In the genomic region with DNA sequence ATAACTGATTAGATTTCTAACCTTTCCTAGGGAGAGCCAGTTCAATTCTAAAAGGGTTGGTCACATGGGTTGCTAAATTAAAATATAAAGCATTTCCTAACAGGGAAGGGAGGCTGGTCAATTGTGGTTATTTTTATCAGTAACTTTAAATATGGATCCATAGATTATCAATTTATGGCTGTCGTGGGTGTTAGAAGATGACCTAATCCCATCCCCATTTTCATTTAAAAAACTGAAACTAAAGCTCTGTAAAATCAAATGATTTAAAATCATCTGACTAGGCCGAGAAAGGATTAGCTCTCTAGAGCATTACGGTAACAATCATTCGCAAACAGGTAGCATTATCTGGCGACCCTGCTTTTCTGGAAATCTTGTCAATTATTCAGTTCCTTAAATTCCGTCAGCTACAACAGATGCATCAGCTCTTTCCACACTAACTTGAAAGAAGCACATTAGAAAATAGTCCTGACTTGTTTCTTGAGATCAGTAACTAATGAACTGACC, we compare ENCODE assay signal across 8 cellular contexts. TPM values are rescaled to one million over a fixed set of nuclear protein-coding genes. Genes with fewer than 3 reads are reported as not detected.
DNase-seq lines count a peak whose midpoint lies in the region; ATAC-seq, FAIRE-seq and TF ChIP-seq lines count a peak whose summit lies in the region.

No MANE protein-coding gene starts in this region.

- H3K4me1 ChIP-seq in keratinocyte (ENCODE audit: control insufficient read depth, extremely low read depth, insufficient read depth, low read length) = peaks cover 16% of the 10 kb centered on the region
- H3K4me1 ChIP-seq in thymus (ENCODE audit: control insufficient read depth, insufficient read depth, low read length) = peaks cover 6% of the 10 kb centered on the region

- H3K9me1 ChIP-seq in keratinocyte (ENCODE audit: control insufficient read depth, extremely low read depth, insufficient read depth, low read length) = no peaks in the 10 kb centered on the region

- peak overlapping the region; percentile 71 for H2AFZ ChIP-seq in keratinocyte (ENCODE audit: control insufficient read depth, low read length)

- CTCF ChIA-PET in activated CD4-positive, alpha-beta T cell treated with anti-CD3 and anti-CD28 coated beads, Interleukin-2, amount 10 ng/mL, durations not matched to agents 7 days and 5 days (lab: Charles Lee) = interaction anchor here (0.8 to 1.7 kb wide), 7 partner anchors 9 to 104 kb away, joined by 3 to 9 read pairs (median 3); no protein-coding TSS in a partner anchor

- H3K27me3 ChIP-seq in keratinocyte (ENCODE audit: control insufficient read depth, extremely low read depth, insufficient read depth, low read length) (no peaks in the 10 kb centered on the region), thymus (ENCODE audit: control insufficient read depth, insufficient read depth) (no peaks in the 10 kb centered on the region)

- no peak for ATAC-seq in HG02798 (IDR thresholded peaks at IDR 0.05; ENCODE audit: poor library complexity, unreplicated experiment)

- H3K36me3 Mint-ChIP-seq in activated CD4-positive, alpha-beta T cell treated with anti-CD3 and anti-CD28 coated beads, Interleukin-2, amount 10 ng/mL, durations not matched to agents 7 days and 5 days (ENCODE audit: low read depth) = peaks cover 33% of the 10 kb centered on the region
- peaks cover 47% of the 10 kb centered on the region for H3K36me3 Mint-ChIP-seq in activated T-helper 2 cell treated with anti-CD3 and anti-CD28 coated beads, Interferon-gamma antibody, Interleukin-2, Interleukin-4, amounts not matched to agents 10 μg/mL and 5 μg/mL and 100 μg/mL, durations not matched to agents 14 hours and 24 hours and 36 hours (ENCODE audit: low read depth)

- no peak for TF ChIP-seq CTCF in keratinocyte (optimal IDR thresholded peaks at IDR 0.05 in 1 of 3, IDR thresholded peaks at IDR 0.05 in 1 of 3, conservative IDR thresholded peaks at IDR 0.05 in 1 of 3; ENCODE audit: extremely low read depth in 1 of 3, insufficient read depth in 2 of 3, low read length in 3 of 3)

- no peaks in the 10 kb centered on the region for H3K27me3 Mint-ChIP-seq in activated CD4-positive, alpha-beta T cell treated with anti-CD3 and anti-CD28 coated beads, Interleukin-2, amount 10 ng/mL, durations not matched to agents 7 days and 5 days
- H3K27me3 Mint-ChIP-seq in activated T-helper 2 cell treated with anti-CD3 and anti-CD28 coated beads, Interferon-gamma antibody, Interleukin-2, Interleukin-4, amounts not matched to agents 10 μg/mL and 5 μg/mL and 100 μg/mL, durations not matched to agents 14 hours and 24 hours and 36 hours (ENCODE audit: low read depth) = no peaks in the 10 kb centered on the region

- H3K4me3 ChIP-seq in keratinocyte (ENCODE audit: control insufficient read depth in 2 of 3, extremely low read depth in 1 of 3, insufficient read depth in 2 of 3, low read depth in 1 of 3, low read length in 3 of 3) (peak overlapping the region; percentile 56 to 85 (median 84)), thymus (ENCODE audit: low read length) (peak overlapping the region; percentile 82)

- H3K79me2 ChIP-seq in keratinocyte (ENCODE audit: control insufficient read depth, insufficient read depth, low read length) = peaks cover 53% of the 10 kb centered on the region

- no peak for FAIRE-seq in keratinocyte (lab: Jason Lieb, UNC)

- no peak for DNase-seq in activated CD4-positive, alpha-beta T cell treated with anti-CD3 and anti-CD28 coated beads, Interleukin-2, amount 10 ng/mL, durations not matched to agents 7 days and 5 days
- DNase-seq in activated CD4-positive, alpha-beta T cell treated with anti-CD3 and anti-CD28 coated beads for 1 hour = no peak
- DNase-seq in activated T-helper 2 cell treated with anti-CD3 and anti-CD28 coated beads, Interferon-gamma antibody, Interleukin-2, Interleukin-4, amounts not matched to agents 10 μg/mL and 5 μg/mL and 100 μg/mL, durations not matched to agents 14 hours and 24 hours and 36 hours (ENCODE audit: low spot score) = no peak
- no peak for DNase-seq in keratinocyte (ENCODE audit: low read depth, low spot score)
- no peak for DNase-seq in central memory CD4-positive, alpha-beta T cell
- no peak for DNase-seq in epidermal melanocyte (ENCODE audit: insufficient read length, low spot score)

- peak overlapping the region; percentile 87 for H3K4me3 Mint-ChIP-seq in activated CD4-positive, alpha-beta T cell treated with anti-CD3 and anti-CD28 coated beads, Interleukin-2, amount 10 ng/mL, durations not matched to agents 7 days and 5 days
- peak overlapping the region; percentile 96 for H3K4me3 Mint-ChIP-seq in activated T-helper 2 cell treated with anti-CD3 and anti-CD28 coated beads, Interferon-gamma antibody, Interleukin-2, Interleukin-4, amounts not matched to agents 10 μg/mL and 5 μg/mL and 100 μg/mL, durations not matched to agents 14 hours and 24 hours and 36 hours (ENCODE audit: low read depth)

- no peaks in the 10 kb centered on the region for H3K9me3 Mint-ChIP-seq in activated CD4-positive, alpha-beta T cell treated with anti-CD3 and anti-CD28 coated beads, Interleukin-2, amount 10 ng/mL, durations not matched to agents 7 days and 5 days
- H3K9me3 Mint-ChIP-seq in activated T-helper 2 cell treated with anti-CD3 and anti-CD28 coated beads, Interferon-gamma antibody, Interleukin-2, Interleukin-4, amounts not matched to agents 10 μg/mL and 5 μg/mL and 100 μg/mL, durations not matched to agents 14 hours and 24 hours and 36 hours = no peaks in the 10 kb centered on the region

- H3K9ac ChIP-seq in keratinocyte (ENCODE audit: control insufficient read depth, extremely low read depth, insufficient read depth, low read length) = peak overlapping the region; percentile 100

- intact Hi-C loops in activated T-helper 2 cell treated with anti-CD3 and anti-CD28 coated beads, Interferon-gamma antibody, Interleukin-2, Interleukin-4, amounts not matched to agents 10 μg/mL and 5 μg/mL and 100 μg/mL, durations not matched to agents 14 hours and 24 hours and 36 hours (cut with micrococcal nuclease) = loop anchor here (1.0 to 10.0 kb wide), 6 partner anchors 29 to 342 kb away; a partner anchor contains a TSS

- H3K27ac ChIP-seq in keratinocyte (ENCODE audit: control insufficient read depth, insufficient read depth, low read length) (peak overlapping the region; percentile 99), thymus (ENCODE audit: low read depth) (peak overlapping the region; percentile 99)

- peaks cover 3 to 19% of the 10 kb centered on the region in 2 experiments for H3K36me3 ChIP-seq in keratinocyte (ENCODE audit: control insufficient read depth in 2 of 2, extremely low read depth in 1 of 2, insufficient read depth in 2 of 2, low read length in 2 of 2)
- peaks cover 5% of the 10 kb centered on the region for H3K36me3 ChIP-seq in thymus (ENCODE audit: control insufficient read depth, insufficient read depth)

- H3K4me1 Mint-ChIP-seq in activated CD4-positive, alpha-beta T cell treated with anti-CD3 and anti-CD28 coated beads, Interleukin-2, amount 10 ng/mL, durations not matched to agents 7 days and 5 days = peaks cover 46% of the 10 kb centered on the region
- H3K4me1 Mint-ChIP-seq in activated T-helper 2 cell treated with anti-CD3 and anti-CD28 coated beads, Interferon-gamma antibody, Interleukin-2, Interleukin-4, amounts not matched to agents 10 μg/mL and 5 μg/mL and 100 μg/mL, durations not matched to agents 14 hours and 24 hours and 36 hours (ENCODE audit: low read depth) = peaks cover 35% of the 10 kb centered on the region

- dilution Hi-C loops in keratinocyte (cut with MboI; ENCODE audit: extremely low pct_ligation_motif_present, low sequenced_read_pairs) = no loop called here

- WGBS in thymus = 5% methylated on average over 6 of the region's 6 CpGs

- POLR2A ChIA-PET in activated CD4-positive, alpha-beta T cell treated with anti-CD3 and anti-CD28 coated beads, Interleukin-2, amount 10 ng/mL, durations not matched to agents 7 days and 5 days (lab: Charles Lee) = interaction anchor here (0.8 to 1.5 kb wide), 3 partner anchors 14 to 54 kb away, joined by 3 to 11 read pairs (median 4); a partner anchor contains a TSS

- H3K27ac Mint-ChIP-seq in activated CD4-positive, alpha-beta T cell treated with anti-CD3 and anti-CD28 coated beads, Interleukin-2, amount 10 ng/mL, durations not matched to agents 7 days and 5 days = peak overlapping the region; percentile 99
- peak overlapping the region; percentile 100 for H3K27ac Mint-ChIP-seq in activated T-helper 2 cell treated with anti-CD3 and anti-CD28 coated beads, Interferon-gamma antibody, Interleukin-2, Interleukin-4, amounts not matched to agents 10 μg/mL and 5 μg/mL and 100 μg/mL, durations not matched to agents 14 hours and 24 hours and 36 hours

- H4K20me1 ChIP-seq in keratinocyte (ENCODE audit: control insufficient read depth, extremely low read depth, insufficient read depth, low read length) = peaks cover 15% of the 10 kb centered on the region

- H3K4me2 ChIP-seq in keratinocyte (ENCODE audit: control insufficient read depth, extremely low read depth, insufficient read depth, low read depth, low read length) = peak overlapping the region; percentile 98

- H3K9me3 ChIP-seq in keratinocyte (ENCODE audit: control insufficient read depth, low read depth, low read length) = no peaks in the 10 kb centered on the region
- H3K9me3 ChIP-seq in thymus (ENCODE audit: control insufficient read depth) = no peaks in the 10 kb centered on the region

RNA-seq across cellular contexts. Expression of a gene that starts 0.9 kb away (rescaled TPM):
- 100 to 1,000 TPM; 312 to 318 TPM for total RNA-seq in activated CD4-positive, alpha-beta T cell treated with anti-CD3 and anti-CD28 coated beads, Interleukin-2, amount 10 ng/mL, durations not matched to agents 7 days and 5 days
- 322 and 323 TPM in 2 replicates for total RNA-seq in activated T-helper 2 cell treated with anti-CD3 and anti-CD28 coated beads, Interferon-gamma antibody, Interleukin-2, Interleukin-4, amounts not matched to agents 10 μg/mL and 5 μg/mL and 100 μg/mL, durations not matched to agents 14 hours and 24 hours and 36 hours
- polyA plus RNA-seq in keratinocyte (53.1 to 178 TPM (median 74.6 TPM) in 3 replicates), thymus (228 TPM)
- 162 TPM for polyA plus RNA-seq in keratinocyte (2011; ENCODE audit: low read depth)
- polyA plus RNA-seq in keratinocyte (2011; cell fraction: cytosol; rRNA removed) = 90.2 and 96.4 TPM in 2 replicates
- 71.8 and 126 TPM in 2 replicates for polyA plus RNA-seq in keratinocyte (2011; cell fraction: nucleus; rRNA removed)
- 140 and 399 TPM in 2 replicates for polyA plus RNA-seq in keratinocyte (2012; ENCODE audit: low replicate concordance)
- 9.2 to 36.1 TPM (median 10.7 TPM) in 3 replicates for polyA minus RNA-seq in keratinocyte
- polyA minus RNA-seq in keratinocyte (2011; cell fraction: cytosol; rRNA and poly(A)+ RNA removed) = 23.8 TPM
- polyA minus RNA-seq in keratinocyte (2011; cell fraction: nucleus; rRNA and poly(A)+ RNA removed) = 17.0 and 32.5 TPM in 2 replicates

RNA-seq across cellular contexts. Expression of a gene that starts 52.9 kb away (rescaled TPM):
- 10 to 100 TPM; 65.6 to 82.0 TPM for total RNA-seq in activated CD4-positive, alpha-beta T cell treated with anti-CD3 and anti-CD28 coated beads, Interleukin-2, amount 10 ng/mL, durations not matched to agents 7 days and 5 days
- 55.8 and 56.2 TPM in 2 replicates for total RNA-seq in activated T-helper 2 cell treated with anti-CD3 and anti-CD28 coated beads, Interferon-gamma antibody, Interleukin-2, Interleukin-4, amounts not matched to agents 10 μg/mL and 5 μg/mL and 100 μg/mL, durations not matched to agents 14 hours and 24 hours and 36 hours
- polyA plus RNA-seq in keratinocyte (148 to 209 TPM (median 177 TPM) in 3 replicates), thymus (91.7 TPM)
- 270 TPM for polyA plus RNA-seq in keratinocyte (2011; ENCODE audit: low read depth)
- 125 and 255 TPM in 2 replicates for polyA plus RNA-seq in keratinocyte (2011; cell fraction: cytosol; rRNA removed)
- 188 and 209 TPM in 2 replicates for polyA plus RNA-seq in keratinocyte (2011; cell fraction: nucleus; rRNA removed)
- 73.8 and 149 TPM in 2 replicates for polyA plus RNA-seq in keratinocyte (2012; ENCODE audit: low replicate concordance)
- 111 to 217 TPM (median 195 TPM) in 3 replicates for polyA minus RNA-seq in keratinocyte
- 156 TPM for polyA minus RNA-seq in keratinocyte (2011; cell fraction: cytosol; rRNA and poly(A)+ RNA removed)
- 72.8 and 148 TPM in 2 replicates for polyA minus RNA-seq in keratinocyte (2011; cell fraction: nucleus; rRNA and poly(A)+ RNA removed)
